In the genomic region with DNA sequence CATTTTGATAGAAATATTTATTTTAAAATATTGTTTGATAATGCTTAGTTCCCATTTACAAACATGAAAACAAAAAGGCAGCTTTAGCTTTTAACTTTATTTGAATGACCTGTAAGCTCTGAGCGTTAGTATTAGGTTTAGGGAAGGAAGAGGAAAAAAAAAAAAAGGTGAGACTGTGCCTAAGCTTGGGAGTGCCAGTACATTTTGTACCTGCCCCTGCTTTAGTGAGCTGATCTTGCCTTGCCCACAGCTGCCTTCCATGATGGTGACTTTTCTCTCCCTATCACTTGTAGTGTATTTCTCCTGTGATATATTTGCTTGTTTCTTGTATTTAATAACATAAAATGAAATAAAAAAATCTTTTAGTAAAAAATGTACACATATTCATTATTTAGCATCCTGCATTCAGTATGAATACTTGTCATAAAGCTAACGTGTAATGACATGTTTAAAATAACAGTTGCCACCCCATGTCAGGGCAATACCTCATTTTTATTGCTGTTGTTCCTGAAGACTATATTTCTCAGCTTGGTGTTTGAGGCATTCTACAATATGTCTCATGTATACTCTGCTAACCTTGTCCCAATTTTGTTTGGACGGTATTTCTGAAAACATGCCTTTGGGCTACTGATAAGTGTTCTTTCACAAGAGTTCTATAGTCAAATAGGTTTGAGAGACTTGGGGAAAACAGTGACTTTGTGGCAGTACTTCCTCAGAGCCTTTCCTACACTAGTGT, we compare ENCODE assay signal across 16 cellular contexts.
DNase-seq lines count a peak whose midpoint lies in the region; ATAC-seq and TF ChIP-seq lines count a peak whose summit lies in the region.
"Had no signal": no experiment of that assay in that cellular context is flagged by ENCODE, and none has a peak within 500 bp of the region (broad histone marks: within the 10 kb centered on the region; RNA-seq: fewer than 3 reads in every experiment).

No MANE protein-coding gene starts in this region.

- H3K79me2 ChIP-seq in osteoblast (ENCODE audit: insufficient read depth, low read length) = peaks cover 88% of the 10 kb centered on the region

- H3K36me3 ChIP-seq in osteoblast (ENCODE audit: insufficient read depth, low read length) = peaks cover 47% of the 10 kb centered on the region

- H2AFZ ChIP-seq in osteoblast (ENCODE audit: low read length) = no peak overlapping the region

- H3K4me3 ChIP-seq in epithelial cell of esophagus (ENCODE audit: low read length) = no peak overlapping the region
- no peak overlapping the region for H3K4me3 ChIP-seq in osteoblast (ENCODE audit: insufficient read depth, low read length)

- H3K27ac ChIP-seq in osteoblast (ENCODE audit: low read depth, low read length) = no peak overlapping the region

- H3K27me3 ChIP-seq in osteoblast (ENCODE audit: insufficient read depth, low read length) = no peaks in the 10 kb centered on the region

- intact Hi-C loops in left ventricle myocardium superior (cut with micrococcal nuclease) (no loop called here), cardiac septum (cut with DNase I) (no loop called here)

- peaks cover 42% of the 10 kb centered on the region for H3K4me1 ChIP-seq in osteoblast (ENCODE audit: insufficient read depth, low read length)

- peak overlapping the region; percentile 8 for H3K4me2 ChIP-seq in osteoblast (ENCODE audit: insufficient read depth, low read length)

- peaks cover 33% of the 10 kb centered on the region for H4K20me1 ChIP-seq in osteoblast (ENCODE audit: insufficient read depth, low read length)

- TF ChIP-seq CTCF in epithelial cell of esophagus (IDR thresholded peaks at IDR 0.05; ENCODE audit: insufficient read depth, low read depth, low read length, missing control alignments) (no peak), osteoblast (IDR thresholded peaks at IDR 0.05; ENCODE audit: extremely low read depth, low read depth, low read length) (no peak)

- DNase-seq in left ventricle myocardium superior (no peak), cardiac septum (ENCODE audit: low spot score) (no peak), NCI-H69 (lab: John Stamatoyannopoulos, UW) (peak; percentile 70), epithelial cell of esophagus (ENCODE audit: low read depth) (peak; percentile 64), osteoblast (ENCODE audit: insufficient read length, low spot score, missing footprints) (no peak), GOT3 (lab: John Stamatoyannopoulos, UW) (no peak)
- DNase-seq in activated CD4-positive, alpha-beta T cell treated with anti-CD3 and anti-CD28 coated beads, Interleukin-2, amount 50 U/mL, for 48 hours = no peak
- DNase-seq: COR-L47, DMS53, HCEC 1CT, NCI-H1092, NCI-H1694 treated with DMSO at 0.1 percent for 48 hours, NCI-H446 treated with DMSO at 0.1 percent for 48 hours, NCI-H774, SHP77 treated with DMSO at 0.1 percent for 48 hours had no signal

- H3K9me3 ChIP-seq in osteoblast (ENCODE audit: low read depth, low read length) = no peaks in the 10 kb centered on the region

- ATAC-seq in left ventricle myocardium superior = peak; percentile 36
- no peak for ATAC-seq in HG03196 (IDR thresholded peaks at IDR 0.05; ENCODE audit: unreplicated experiment)

Comparison
In these comparisons a context has a peak if more than half of its experiments do, and no peak if none do; other contexts are left out.
1. DNase-seq: peak in NCI-H69 (single experiment) and epithelial cell of esophagus (single experiment); none in left ventricle myocardium superior (single experiment), cardiac septum (single experiment), osteoblast (single experiment), activated CD4-positive, alpha-beta T cell treated with anti-CD3 and anti-CD28 coated beads, Interleukin-2, amount 50 U/mL, for 48 hours (0 of 2) and GOT3 (single experiment).